In genomic region chr19:27750697-27751391, GRCh38 we compare ENCODE assay signal across 17 cellular contexts.
"Had no signal": no experiment of that assay in that cellular context is flagged by ENCODE, and none has a peak within 500 bp of the region (broad histone marks: within the 10 kb centered on the region; RNA-seq: fewer than 3 reads in every experiment).

No MANE protein-coding gene starts in this region.

- H3K36me3 ChIP-seq: pancreas, upper lobe of left lung had no signal

- H3K4me1 ChIP-seq: foreskin keratinocyte, pancreas had no signal

- H3K9me3 ChIP-seq: pancreas had no signal

- DNase-seq: effector memory CD4-positive, alpha-beta T cell; foreskin keratinocyte; left colon; left ventricle myocardium superior; mesenchymal stem cell; naive B cell; occipital lobe; pancreas; right cardiac atrium; stimulated activated CD4-positive, alpha-beta T cell treated with anti-CD3 and anti-CD28 coated beads, Interleukin-4, amount 100 ng/mL, for 1 hour; stimulated activated CD8-positive, alpha-beta memory T cell treated with anti-CD3 and anti-CD28 coated beads, Interleukin-4, amount 100 ng/mL, for 48 hours; stimulated activated naive CD8-positive, alpha-beta T cell treated with anti-CD3 and anti-CD28 coated beads, Interleukin-15, Interleukin-2, amounts not matched to agents 100 U/mL and 50 U/mL, for 24 hours; upper lobe of left lung had no signal

- H3K4me3 ChIP-seq: hepatocyte, lung, pancreas, tibial artery, upper lobe of left lung had no signal

- H3K27me3 ChIP-seq: foreskin keratinocyte, hepatocyte, pancreas, tibial artery, upper lobe of left lung had no signal

- H3K27ac ChIP-seq: foreskin keratinocyte, hepatocyte, pancreas, tibial artery, upper lobe of left lung had no signal

- ATAC-seq: foreskin keratinocyte; left colon; left ventricle myocardium superior; pancreas; right cardiac atrium; stimulated activated effector memory CD8-positive, alpha-beta T cell treated with anti-CD3 and anti-CD28 coated beads, Interleukin-12 subunit alpha, Interleukin-12 subunit beta, amount 100 ng/mL, for 72 hours; stimulated activated naive CD8-positive, alpha-beta T cell treated with anti-CD3 and anti-CD28 coated beads, Interleukin-15, Interleukin-2, amounts not matched to agents 100 U/mL and 50 U/mL, for 24 hours had no signal
